1 cellular context compared by ENCODE assay signal in the genomic region with DNA sequence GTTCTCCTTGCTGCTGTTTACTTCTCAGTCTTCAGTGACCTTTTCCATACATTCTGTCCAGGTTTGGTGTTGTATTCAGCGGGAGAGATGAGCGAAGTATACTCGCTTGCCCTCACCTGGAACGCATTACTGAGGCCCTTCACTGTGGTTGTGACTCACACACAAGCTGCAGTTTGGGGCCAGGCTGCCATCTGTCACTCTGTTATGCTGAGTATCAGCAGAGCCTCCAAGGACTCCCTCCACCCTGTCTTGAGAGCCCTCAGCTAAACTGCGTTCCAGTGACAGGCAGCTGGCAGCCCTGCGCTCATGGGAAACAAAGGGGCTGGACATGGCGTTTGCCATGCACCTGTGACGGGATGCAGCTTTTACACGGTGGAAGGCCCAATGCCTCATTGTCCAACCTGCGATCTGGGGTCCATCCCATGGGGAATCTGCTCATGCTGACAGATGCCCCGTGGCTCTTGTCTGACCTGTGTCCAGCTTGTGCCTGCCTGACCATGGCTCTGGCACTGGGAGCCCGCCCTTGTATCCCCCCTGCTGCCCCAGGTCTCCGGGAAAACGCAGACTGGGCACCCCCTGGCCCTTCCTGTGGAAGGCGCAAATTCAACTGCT.
TF ChIP-seq lines count a peak whose summit lies in the region.

No MANE protein-coding gene starts in this region.

TF ChIP-seq in A549, 52 proteins besides CTCF, POLR2A, EP300 and RAD21 (continued from another document):
- TF ChIP-seq, protein P1, sequence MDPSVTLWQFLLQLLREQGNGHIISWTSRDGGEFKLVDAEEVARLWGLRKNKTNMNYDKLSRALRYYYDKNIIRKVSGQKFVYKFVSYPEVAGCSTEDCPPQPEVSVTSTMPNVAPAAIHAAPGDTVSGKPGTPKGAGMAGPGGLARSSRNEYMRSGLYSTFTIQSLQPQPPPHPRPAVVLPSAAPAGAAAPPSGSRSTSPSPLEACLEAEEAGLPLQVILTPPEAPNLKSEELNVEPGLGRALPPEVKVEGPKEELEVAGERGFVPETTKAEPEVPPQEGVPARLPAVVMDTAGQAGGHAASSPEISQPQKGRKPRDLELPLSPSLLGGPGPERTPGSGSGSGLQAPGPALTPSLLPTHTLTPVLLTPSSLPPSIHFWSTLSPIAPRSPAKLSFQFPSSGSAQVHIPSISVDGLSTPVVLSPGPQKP (IDR thresholded peaks at IDR 0.05; ENCODE audit: low read depth, low read length) = no peak
- TF ChIP-seq HOXB13 (CRISPR knock-in tag; IDR thresholded peaks at IDR 0.05; ENCODE audit: low read depth) (no peak), BHLHE40 (IDR thresholded peaks at IDR 0.05; ENCODE audit: low read depth, low read length) (no peak), JUN (IDR thresholded peaks at IDR 0.05) (no peak), NPAS2 (CRISPR knock-in tag; IDR thresholded peaks at IDR 0.05; ENCODE audit: borderline replicate concordance) (no peak)
